In genomic region chr2:2706306-2706705, GRCh38 we compare ENCODE assay signal across 2 cellular contexts.
TF ChIP-seq lines count a peak whose summit lies in the region.

No MANE protein-coding gene starts in this region.

TF ChIP-seq in HepG2, 621 proteins besides CTCF, POLR2A, EP300 and RAD21:
- TF ChIP-seq STAG1 (CRISPR knock-in tag; IDR thresholded peaks at IDR 0.05), result peak; percentile 23; the same call in 1 of the 2 replicates
- TF ChIP-seq ZBTB37 (CRISPR knock-in tag; IDR thresholded peaks at IDR 0.05), result no peak
TF ChIP-seq in HepG2: peak in this region for 1.

TF ChIP-seq in H1, 55 proteins besides CTCF, POLR2A, EP300 and RAD21:
- no peak for TF ChIP-seq YY1 (IDR thresholded peaks at IDR 0.05; ENCODE audit: low read depth, low read length)
